In genomic region chr14:36091096-36091495, GRCh38 we compare ENCODE assay signal across 1 cellular context.
A peak's percentile ranks its signal among the peaks of the same experiment; 100 is the strongest.
TF ChIP-seq lines count a peak whose summit lies in the region.

No MANE protein-coding gene starts in this region.

TF ChIP-seq in HepG2, 621 proteins besides CTCF, POLR2A, EP300 and RAD21 (continued from another document and continues in another):
- no peak for TF ChIP-seq ZNF646 (CRISPR knock-in tag; IDR thresholded peaks at IDR 0.05)
- peak; percentile 87 for TF ChIP-seq ZBTB25 (CRISPR knock-in tag; IDR thresholded peaks at IDR 0.05)
- no peak for TF ChIP-seq ZNF75D (CRISPR knock-in tag; IDR thresholded peaks at IDR 0.05; ENCODE audit: borderline replicate concordance)
- no peak for TF ChIP-seq SNAPC5 (CRISPR knock-in tag; IDR thresholded peaks at IDR 0.05; ENCODE audit: borderline replicate concordance)
- no peak for TF ChIP-seq ZFP36 (IDR thresholded peaks at IDR 0.05; ENCODE audit: borderline replicate concordance, low read depth, low read length, partially characterized antibody)
- TF ChIP-seq FOXP1 (IDR thresholded peaks at IDR 0.05) = no peak
- peak; percentile 84 for TF ChIP-seq FOXP1 (CRISPR knock-in tag; IDR thresholded peaks at IDR 0.05)
- TF ChIP-seq ARID2 (CRISPR knock-in tag; IDR thresholded peaks at IDR 0.05; ENCODE audit: borderline replicate concordance) = no peak
- TF ChIP-seq ZNF607 (CRISPR knock-in tag; IDR thresholded peaks at IDR 0.05; ENCODE audit: borderline replicate concordance) = 0 out of 2 replicates have a peak, but pooled peaks have one; percentile 75
- no peak for TF ChIP-seq ZNF17 (CRISPR knock-in tag; IDR thresholded peaks at IDR 0.05)
- TF ChIP-seq ZKSCAN5 (CRISPR knock-in tag; IDR thresholded peaks at IDR 0.05) = no peak
- TF ChIP-seq ZMYM3 (CRISPR knock-in tag; IDR thresholded peaks at IDR 0.05) = no peak
- no peak for TF ChIP-seq TRIM24 (CRISPR knock-in tag; IDR thresholded peaks at IDR 0.05)
- no peak for TF ChIP-seq NONO (IDR thresholded peaks at IDR 0.05)
- no peak for TF ChIP-seq NONO (CRISPR knock-in tag; conservative IDR thresholded peaks at IDR 0.05)
- TF ChIP-seq THYN1 (CRISPR knock-in tag; IDR thresholded peaks at IDR 0.05; ENCODE audit: borderline replicate concordance, low read depth) = no peak
- no peak; the same call in 1 of the 2 replicates for TF ChIP-seq ZNF841 (CRISPR knock-in tag; IDR thresholded peaks at IDR 0.05; ENCODE audit: borderline replicate concordance)
- no peak for TF ChIP-seq ZBTB4 (CRISPR knock-in tag; IDR thresholded peaks at IDR 0.05; ENCODE audit: borderline replicate concordance)
- TF ChIP-seq GMEB1 (CRISPR knock-in tag; IDR thresholded peaks at IDR 0.05; ENCODE audit: borderline replicate concordance) = no peak
- peak; percentile 84 for TF ChIP-seq ZHX1 (CRISPR knock-in tag; IDR thresholded peaks at IDR 0.05; ENCODE audit: low read depth)
- TF ChIP-seq ZNF205 (CRISPR knock-in tag; IDR thresholded peaks at IDR 0.05) = peak; percentile 51
- TF ChIP-seq ZNF574 (CRISPR knock-in tag; IDR thresholded peaks at IDR 0.05) = 0 out of 2 replicates have a peak, but pooled peaks have one; percentile 25
- no peak for TF ChIP-seq ZNF282 (IDR thresholded peaks at IDR 0.05; ENCODE audit: partially characterized antibody)
- TF ChIP-seq ZSCAN21 (CRISPR knock-in tag; IDR thresholded peaks at IDR 0.05; ENCODE audit: borderline replicate concordance) = no peak
- TF ChIP-seq SYNCRIP (IDR thresholded peaks at IDR 0.05; ENCODE audit: insufficient read depth, low read depth, low read length) = no peak
- no peak for TF ChIP-seq PCBP1 (IDR thresholded peaks at IDR 0.05; ENCODE audit: borderline replicate concordance, low read depth, low read length)
- TF ChIP-seq PRDM10 (CRISPR knock-in tag; IDR thresholded peaks at IDR 0.05; ENCODE audit: low read depth) = 0 out of 2 replicates have a peak, but pooled peaks have one; percentile 58
- no peak for TF ChIP-seq BRCA1 (CRISPR knock-in tag; IDR thresholded peaks at IDR 0.05)
- TF ChIP-seq HDAC1 (CRISPR knock-in tag; IDR thresholded peaks at IDR 0.05) = no peak
